Comparison of ENCODE assay signal across 20 cellular contexts in genomic region chr3:151096697-151097096, GRCh38. TPM values are rescaled to one million over a fixed set of nuclear protein-coding genes. Genes with fewer than 3 reads are reported as not detected.
"Had no signal": no experiment of that assay in that cellular context is flagged by ENCODE, and none has a peak within 500 bp of the region (broad histone marks: within the 10 kb centered on the region; RNA-seq: fewer than 3 reads in every experiment).

No MANE protein-coding gene starts in this region.

- H3K27ac Mint-ChIP-seq: activated naive CD4-positive, alpha-beta T cell treated with anti-CD3 and anti-CD28 coated beads, Interleukin-2, amount 50 U/mL, for 24 hours; dendritic cell treated with granulocyte-macrophage colony-stimulating factor and Interleukin-4, amounts not matched to agents 40 ng/mL and 50 ng/mL, for 4 days; neural progenitor cell; stimulated activated naive CD8-positive, alpha-beta T cell treated with anti-CD3 and anti-CD28 coated beads, Interleukin-15, amount 100 ng/mL, for 72 hours had no signal

- H3K27ac ChIP-seq: ascending aorta, breast epithelium, hepatocyte, neural progenitor cell, psoas muscle, skin epidermis, suprapubic skin, upper lobe of left lung had no signal

- DNase-seq: activated CD4-positive, CD25-positive, alpha-beta regulatory T cell treated with anti-CD3 and anti-CD28 coated beads, Interleukin-2, amount 50 U/mL, for 72 hours; activated CD8-positive, alpha-beta memory T cell treated with anti-CD3 and anti-CD28 coated beads for 24 hours; activated CD8-positive, alpha-beta memory T cell treated with anti-CD3 and anti-CD28 coated beads, Interleukin-2, amount 50 U/mL, for 48 hours; activated effector memory CD4-positive, alpha-beta T cell treated with Interleukin-2 at 50 U/mL for 16 hours; activated T-cell treated with anti-CD3 and anti-CD28 coated beads, Interleukin-2, amount 50 U/mL, for 48 hours; effector memory CD4-positive, alpha-beta T cell; left colon; psoas muscle; right cardiac atrium; stimulated activated naive CD8-positive, alpha-beta T cell treated with anti-CD3 and anti-CD28 coated beads, Interleukin-15, amount 100 ng/mL, for 72 hours; upper lobe of left lung had no signal

- H3K27me3 ChIP-seq: ascending aorta, breast epithelium, hepatocyte, neural progenitor cell, upper lobe of left lung had no signal

- H3K4me3 ChIP-seq: ascending aorta, breast epithelium, hepatocyte, neural progenitor cell, psoas muscle, skin epidermis, suprapubic skin, upper lobe of left lung had no signal

- H3K9me3 Mint-ChIP-seq: dendritic cell treated with granulocyte-macrophage colony-stimulating factor and Interleukin-4, amounts not matched to agents 40 ng/mL and 50 ng/mL, for 4 days had no signal

- ATAC-seq: left colon; psoas muscle; right cardiac atrium; stimulated activated naive CD8-positive, alpha-beta T cell treated with anti-CD3 and anti-CD28 coated beads, Interleukin-15, amount 100 ng/mL, for 72 hours had no signal

- H3K4me1 ChIP-seq: ascending aorta, breast epithelium, psoas muscle, suprapubic skin, upper lobe of left lung had no signal

- H3K36me3 Mint-ChIP-seq: activated naive CD4-positive, alpha-beta T cell treated with anti-CD3 and anti-CD28 coated beads, Interleukin-2, amount 50 U/mL, for 24 hours had no signal

- H3K36me3 ChIP-seq: ascending aorta, breast epithelium, neural progenitor cell, suprapubic skin, upper lobe of left lung had no signal

- H3K4me3 Mint-ChIP-seq: activated naive CD4-positive, alpha-beta T cell treated with anti-CD3 and anti-CD28 coated beads, Interleukin-2, amount 50 U/mL, for 24 hours; dendritic cell treated with granulocyte-macrophage colony-stimulating factor and Interleukin-4, amounts not matched to agents 40 ng/mL and 50 ng/mL, for 4 days; neural progenitor cell; stimulated activated naive CD8-positive, alpha-beta T cell treated with anti-CD3 and anti-CD28 coated beads, Interleukin-15, amount 100 ng/mL, for 72 hours had no signal

- H3K9me3 ChIP-seq: ascending aorta, breast epithelium, psoas muscle, suprapubic skin, upper lobe of left lung had no signal

- H3K4me1 Mint-ChIP-seq: activated naive CD4-positive, alpha-beta T cell treated with anti-CD3 and anti-CD28 coated beads, Interleukin-2, amount 50 U/mL, for 24 hours; stimulated activated naive CD8-positive, alpha-beta T cell treated with anti-CD3 and anti-CD28 coated beads, Interleukin-15, amount 100 ng/mL, for 72 hours had no signal

RNA-seq across cellular contexts. Expression of gene MED12L, which starts 11.2 kb away (rescaled TPM):
- total RNA-seq: lung microvascular endothelial cell had no signal
